ENCODE assay signal across 29 cellular contexts in genomic region chrX:139297638-139298037, GRCh38.
"Had no signal": no experiment of that assay in that cellular context is flagged by ENCODE, and none has a peak within 500 bp of the region (broad histone marks: within the 10 kb centered on the region; RNA-seq: fewer than 3 reads in every experiment).

No MANE protein-coding gene starts in this region.

- H3K9me3 Mint-ChIP-seq: activated B cell treated with CpG ODN at 0.5 μM for 24 hours; activated CD8-positive, alpha-beta T cell treated with anti-CD3 and anti-CD28 coated beads for 36 hours; activated T-cell treated with anti-CD3 and anti-CD28 coated beads, Interleukin-2, amount 50 U/mL, for 4 hours; activated T-helper 17 cell treated with anti-CD3 and anti-CD28 coated beads, Interleukin-2, amount 50 U/mL, for 72 hours; effector memory CD8-positive, alpha-beta T cell had no signal

- H3K4me1 Mint-ChIP-seq: activated B cell treated with CpG ODN at 0.5 μM for 24 hours; activated T-helper 17 cell treated with anti-CD3 and anti-CD28 coated beads, Interleukin-2, amount 50 U/mL, for 72 hours had no signal

- H3K4me3 ChIP-seq: body of pancreas, esophagus muscularis mucosa, gastrocnemius medialis had no signal

- H3K9me3 ChIP-seq: body of pancreas, esophagus muscularis mucosa, gastrocnemius medialis had no signal

- H3K36me3 Mint-ChIP-seq: activated naive CD8-positive, alpha-beta T cell had no signal

- DNase-seq: activated B cell treated with CpG ODN at 0.5 μM for 24 hours; activated CD4-positive, alpha-beta T cell treated with anti-CD3 and anti-CD28 coated beads for 48 hours; activated CD4-positive, alpha-beta T cell treated with anti-CD3 and anti-CD28 coated beads, Interleukin-2, amount 50 U/mL, for 1 hour; activated CD4-positive, alpha-beta T cell treated with anti-CD3 and anti-CD28 coated beads, Interleukin-2, amount 50 U/mL, for 48 hours; activated CD8-positive, alpha-beta memory T cell treated with anti-CD3 and anti-CD28 coated beads for 24 hours; activated CD8-positive, alpha-beta T cell treated with anti-CD3 and anti-CD28 coated beads for 36 hours; activated effector memory CD4-positive, alpha-beta T cell treated with Interleukin-2 at 50 U/mL for 16 hours; activated gamma-delta T cell treated with Interleukin-2 at 50 U/mL for 16 hours; activated naive CD4-positive, alpha-beta T cell treated with anti-CD3 and anti-CD28 coated beads, Interleukin-2, amount 50 U/mL, for 16 hours; activated naive CD4-positive, alpha-beta T cell treated with Interleukin-2 at 50 U/mL for 16 hours; activated T-cell treated with anti-CD3 and anti-CD28 coated beads, Interleukin-2, amount 50 U/mL, for 4 hours; amniotic stem cell; anterior cingulate cortex; body of pancreas; caudate nucleus; cortex of kidney; dermis blood vessel endothelial cell; effector CD4-positive, alpha-beta T cell; effector memory CD8-positive, alpha-beta T cell; erythroblast; foreskin keratinocyte; glutamatergic neuron; T-helper 2 cell; WERI-Rb-1 had no signal

- H3K27ac ChIP-seq: body of pancreas, esophagus muscularis mucosa, foreskin keratinocyte, gastrocnemius medialis, WERI-Rb-1 had no signal

- H3K36me3 ChIP-seq: esophagus muscularis mucosa, gastrocnemius medialis, WERI-Rb-1 had no signal

- H3K27me3 Mint-ChIP-seq: activated B cell treated with CpG ODN at 0.5 μM for 24 hours; activated CD8-positive, alpha-beta T cell treated with anti-CD3 and anti-CD28 coated beads for 36 hours; activated naive CD8-positive, alpha-beta T cell; activated T-helper 17 cell treated with anti-CD3 and anti-CD28 coated beads, Interleukin-2, amount 50 U/mL, for 72 hours; effector memory CD8-positive, alpha-beta T cell had no signal

- H3K27ac Mint-ChIP-seq: activated B cell treated with CpG ODN at 0.5 μM for 24 hours; activated CD8-positive, alpha-beta T cell treated with anti-CD3 and anti-CD28 coated beads for 36 hours; activated naive CD8-positive, alpha-beta T cell; activated T-helper 17 cell treated with anti-CD3 and anti-CD28 coated beads, Interleukin-2, amount 50 U/mL, for 72 hours; effector memory CD8-positive, alpha-beta T cell had no signal

- H3K4me1 ChIP-seq: body of pancreas, esophagus muscularis mucosa, foreskin keratinocyte had no signal

- ATAC-seq: activated CD4-positive, CD25-positive, alpha-beta regulatory T cell treated with anti-CD3 and anti-CD28 coated beads, Interleukin-2, amount 50 U/mL, for 24 hours; activated CD8-positive, alpha-beta T cell treated with anti-CD3 and anti-CD28 coated beads for 36 hours; activated T-cell treated with anti-CD3 and anti-CD28 coated beads, Interleukin-2, amount 50 U/mL, for 4 hours; activated T-helper 17 cell treated with anti-CD3 and anti-CD28 coated beads, Interleukin-2, amount 50 U/mL, for 72 hours; body of pancreas; effector memory CD8-positive, alpha-beta T cell; foreskin keratinocyte; gastrocnemius medialis had no signal

- H3K27me3 ChIP-seq: body of pancreas, esophagus muscularis mucosa, foreskin keratinocyte, gastrocnemius medialis had no signal

- H3K4me3 Mint-ChIP-seq: activated B cell treated with CpG ODN at 0.5 μM for 24 hours; activated CD8-positive, alpha-beta T cell treated with anti-CD3 and anti-CD28 coated beads for 36 hours; activated naive CD8-positive, alpha-beta T cell; activated T-cell treated with anti-CD3 and anti-CD28 coated beads, Interleukin-2, amount 50 U/mL, for 4 hours; activated T-helper 17 cell treated with anti-CD3 and anti-CD28 coated beads, Interleukin-2, amount 50 U/mL, for 72 hours; effector memory CD8-positive, alpha-beta T cell had no signal
